In the genomic region with DNA sequence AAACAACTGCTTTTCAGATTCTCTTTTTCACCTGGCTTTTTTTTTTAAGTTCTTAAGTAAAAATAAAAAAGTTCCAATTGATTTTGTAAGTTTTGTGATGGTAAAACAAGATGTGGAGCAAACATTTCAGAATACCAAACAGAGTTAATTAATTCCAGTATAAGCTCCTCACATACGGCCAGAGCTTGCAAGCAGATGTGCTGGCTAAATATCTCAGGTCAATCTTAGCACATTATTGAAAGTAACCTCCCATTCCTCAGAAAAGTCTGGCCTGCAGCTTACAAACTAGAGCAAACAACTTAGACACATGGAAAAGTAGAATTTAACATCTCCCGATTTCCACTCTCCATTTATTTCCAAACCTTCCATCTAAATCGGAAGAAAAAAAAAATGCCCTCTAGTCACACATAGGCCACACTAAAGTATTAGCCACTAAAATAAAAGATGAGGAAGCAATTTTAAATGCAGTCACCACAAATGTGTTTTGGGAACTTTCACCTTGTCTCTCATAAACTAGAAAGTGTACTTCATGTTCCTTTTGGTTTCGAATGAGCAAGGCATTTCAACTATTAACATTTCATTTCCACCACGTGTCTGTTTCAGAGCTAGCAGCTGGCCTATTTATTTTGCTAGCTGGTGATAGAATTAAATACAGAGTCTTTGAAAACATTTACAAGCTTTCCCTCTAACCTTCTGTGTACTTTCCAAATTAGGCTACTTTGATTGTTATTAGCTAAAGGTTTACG, we compare ENCODE assay signal across 10 cellular contexts.
DNase-seq lines count a peak whose midpoint lies in the region; ATAC-seq, FAIRE-seq and TF ChIP-seq lines count a peak whose summit lies in the region.
"Had no signal": no experiment of that assay in that cellular context is flagged by ENCODE, and none has a peak within 500 bp of the region (broad histone marks: within the 10 kb centered on the region; RNA-seq: fewer than 3 reads in every experiment).

No MANE protein-coding gene starts in this region.

- no peak overlapping the region for H3K4me3 ChIP-seq in BJ (ENCODE audit: low read depth, low read length)

- CTCF ChIA-PET in BJ (lab: Yijun Ruan, JAX): interaction anchor here (0.6 kb wide), 1 partner anchor 8 kb away, joined by 3 read pairs; no protein-coding TSS in a partner anchor

- TF ChIP-seq CTCF in BJ (IDR thresholded peaks at IDR 0.05; ENCODE audit: insufficient read depth, low read depth, low read length): no peak

- ATAC-seq in GM21360 (IDR thresholded peaks at IDR 0.05; ENCODE audit: unreplicated experiment): peak; percentile 48

- no peak for FAIRE-seq in urothelium cell line (lab: Jason Lieb, UNC)

- no peak for TF ChIP-seq POLR2A in erythroblast (IDR thresholded peaks at IDR 0.05; ENCODE audit: low read length)

- no peaks in the 10 kb centered on the region for H3K36me3 ChIP-seq in BJ (ENCODE audit: control insufficient read depth, insufficient read depth, low read length)

- DNase-seq in BJ (ENCODE audit: low read depth): peak; percentile 10
- DNase-seq in MV-4-11 (lab: John Stamatoyannopoulos, UW): peak; percentile 30
- DNase-seq in medulla oblongata (ENCODE audit: extremely low spot score): peak; percentile 10
- no peak for DNase-seq in urothelium cell line (ENCODE audit: low spot score)
- DNase-seq in erythroblast (lab: John Stamatoyannopoulos, UW): no peak
- no peak for DNase-seq in NCI-H1048 (lab: John Stamatoyannopoulos, UW)
- DNase-seq in NCI-H774 (lab: John Stamatoyannopoulos, UW): no peak
- DNase-seq: activated CD8-positive, alpha-beta memory T cell treated with anti-CD3 and anti-CD28 coated beads, Interleukin-2, amount 10 ng/mL, durations not matched to agents 7 days and 5 days; stimulated activated CD4-positive, alpha-beta T cell treated with anti-CD3 and anti-CD28 coated beads, Interleukin-1b, Interleukin-23, amount 100 ng/mL, for 48 hours had no signal

- no peaks in the 10 kb centered on the region for H3K27me3 ChIP-seq in BJ (ENCODE audit: control insufficient read depth, insufficient read depth, low read length)

- POLR2A ChIA-PET in BJ (lab: Charles Lee): interaction anchor here (0.6 kb wide), 1 partner anchor 125 kb away, joined by 5 read pairs; no protein-coding TSS in a partner anchor

Comparison
In these comparisons a context has a peak if more than half of its experiments do, and no peak if none do; other contexts are left out.
1. DNase-seq: peak in BJ (single experiment), MV-4-11 (single experiment) and medulla oblongata (single experiment); none in urothelium cell line (single experiment), erythroblast (0 of 2), NCI-H1048 (single experiment) and NCI-H774 (single experiment).